In the genomic region with DNA sequence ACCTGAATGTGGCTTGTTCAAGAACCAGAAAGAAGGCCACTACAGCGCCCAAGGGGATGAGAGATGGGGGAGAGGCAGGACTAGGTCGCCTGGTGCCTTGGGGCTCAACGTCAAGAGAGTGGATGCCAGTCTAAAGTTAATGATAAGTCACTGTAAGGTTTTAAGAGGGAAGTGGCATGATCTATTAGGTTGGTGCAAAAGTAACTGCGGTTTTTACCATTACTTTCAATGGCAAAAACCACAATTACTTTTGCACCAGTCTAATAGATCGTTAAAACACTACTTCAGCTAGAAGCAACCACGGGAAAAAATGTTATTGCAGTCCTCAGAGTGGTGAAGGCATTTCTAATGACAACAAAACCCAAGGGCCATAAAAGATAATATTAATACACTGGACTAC, we compare ENCODE assay signal across 31 cellular contexts. TPM values are rescaled to one million over a fixed set of nuclear protein-coding genes. Genes with fewer than 3 reads are reported as not detected.
"Had no signal": no experiment of that assay in that cellular context is flagged by ENCODE, and none has a peak within 500 bp of the region (broad histone marks: within the 10 kb centered on the region; RNA-seq: fewer than 3 reads in every experiment).

No MANE protein-coding gene starts in this region.

- H3K4me3 Mint-ChIP-seq: activated B cell treated with CpG ODN at 0.5 μM for 24 hours; activated CD4-positive, alpha-beta T cell treated with anti-CD3 and anti-CD28 coated beads, Interleukin-2, amount 10 ng/mL, durations not matched to agents 24 days and 14 days; activated CD8-positive, alpha-beta memory T cell treated with anti-CD3 and anti-CD28 coated beads, Interleukin-2, amount 10 ng/mL, durations not matched to agents 7 days and 5 days; activated naive CD4-positive, alpha-beta T cell treated with anti-CD3 and anti-CD28 coated beads for 36 hours; activated naive CD8-positive, alpha-beta T cell; activated T-cell treated with anti-CD3 and anti-CD28 coated beads, Interleukin-2, amount 50 U/mL, for 24 hours; activated T-helper 1 cell treated with anti-CD3 and anti-CD28 coated beads, Interleukin-12 subunit alpha, Interleukin-12 subunit beta, Interleukin-2, Interleukin-4 antibody, amounts not matched to agents 30 ng/mL and 10 ng/mL and 1 ng/mL, durations not matched to agents 14 hours and 24 hours and 36 hours; brain; T-cell had no signal

- H3K9me3 Mint-ChIP-seq: activated B cell treated with CpG ODN at 0.5 μM for 24 hours; activated CD4-positive, alpha-beta T cell treated with anti-CD3 and anti-CD28 coated beads, Interleukin-2, amount 10 ng/mL, durations not matched to agents 24 days and 14 days; activated naive CD4-positive, alpha-beta T cell treated with anti-CD3 and anti-CD28 coated beads for 36 hours; activated T-cell treated with anti-CD3 and anti-CD28 coated beads, Interleukin-2, amount 50 U/mL, for 24 hours; activated T-helper 1 cell treated with anti-CD3 and anti-CD28 coated beads, Interleukin-12 subunit alpha, Interleukin-12 subunit beta, Interleukin-2, Interleukin-4 antibody, amounts not matched to agents 30 ng/mL and 10 ng/mL and 1 ng/mL, durations not matched to agents 14 hours and 24 hours and 36 hours; brain; T-cell had no signal

- H3K36me3 Mint-ChIP-seq: activated CD8-positive, alpha-beta memory T cell treated with anti-CD3 and anti-CD28 coated beads, Interleukin-2, amount 10 ng/mL, durations not matched to agents 7 days and 5 days; activated naive CD8-positive, alpha-beta T cell; brain; T-cell had no signal

- H3K4me3 ChIP-seq: cardiac muscle cell, Peyer's patch had no signal

- ATAC-seq: activated CD8-positive, alpha-beta memory T cell treated with anti-CD3 and anti-CD28 coated beads, Interleukin-2, amount 10 ng/mL, durations not matched to agents 7 days and 5 days; T-cell had no signal

- H3K4me1 Mint-ChIP-seq: activated B cell treated with CpG ODN at 0.5 μM for 24 hours; activated CD4-positive, alpha-beta T cell treated with anti-CD3 and anti-CD28 coated beads, Interleukin-2, amount 10 ng/mL, durations not matched to agents 24 days and 14 days had no signal

- H3K36me3 ChIP-seq: cardiac muscle cell, Peyer's patch had no signal

- DNase-seq: activated B cell treated with CpG ODN at 0.5 μM for 24 hours; activated CD4-positive, alpha-beta T cell treated with anti-CD3 and anti-CD28 coated beads for 1 hour; activated CD4-positive, alpha-beta T cell treated with anti-CD3 and anti-CD28 coated beads, Interleukin-2, amount 10 ng/mL, durations not matched to agents 24 days and 14 days; activated CD4-positive, alpha-beta T cell treated with anti-CD3 and anti-CD28 coated beads, Interleukin-2, amount 50 U/mL, for 48 hours; activated CD8-positive, alpha-beta memory T cell treated with anti-CD3 and anti-CD28 coated beads, Interleukin-2, amount 10 ng/mL, durations not matched to agents 7 days and 5 days; activated gamma-delta T cell; activated naive CD4-positive, alpha-beta T cell treated with anti-CD3 and anti-CD28 coated beads for 36 hours; activated T-cell treated with anti-CD3 and anti-CD28 coated beads, Interleukin-2, amount 50 U/mL, for 24 hours; amygdala; KG1; NCI-H1092; NCI-H1417; NCI-H1930; NCI-H2171; NCI-H2227 treated with DMSO at 0.1 percent for 48 hours; NCI-H446 treated with DMSO at 0.1 percent for 48 hours; NCI-H524 treated with DMSO at 0.1 percent for 48 hours; NCI-H774; Peyer's patch; SIG-M5; T-cell; T-helper 2 cell; T1000 had no signal

- H3K9me3 ChIP-seq: Peyer's patch had no signal

- H3K27ac Mint-ChIP-seq: activated B cell treated with CpG ODN at 0.5 μM for 24 hours; activated CD4-positive, alpha-beta T cell treated with anti-CD3 and anti-CD28 coated beads, Interleukin-2, amount 10 ng/mL, durations not matched to agents 24 days and 14 days; activated CD8-positive, alpha-beta memory T cell treated with anti-CD3 and anti-CD28 coated beads, Interleukin-2, amount 10 ng/mL, durations not matched to agents 7 days and 5 days; activated naive CD4-positive, alpha-beta T cell treated with anti-CD3 and anti-CD28 coated beads for 36 hours; activated naive CD8-positive, alpha-beta T cell; activated T-cell treated with anti-CD3 and anti-CD28 coated beads, Interleukin-2, amount 50 U/mL, for 24 hours; activated T-helper 1 cell treated with anti-CD3 and anti-CD28 coated beads, Interleukin-12 subunit alpha, Interleukin-12 subunit beta, Interleukin-2, Interleukin-4 antibody, amounts not matched to agents 30 ng/mL and 10 ng/mL and 1 ng/mL, durations not matched to agents 14 hours and 24 hours and 36 hours; brain; T-cell had no signal

- H3K27ac ChIP-seq: cardiac muscle cell, Peyer's patch had no signal

RNA-seq across cellular contexts. Expression of a gene that starts 2.6 kb away (rescaled TPM):
- total RNA-seq: activated B cell treated with CpG ODN at 0.5 μM for 24 hours; activated CD4-positive, alpha-beta T cell treated with anti-CD3 and anti-CD28 coated beads, Interleukin-2, amount 10 ng/mL, durations not matched to agents 24 days and 14 days; activated CD8-positive, alpha-beta memory T cell treated with anti-CD3 and anti-CD28 coated beads, Interleukin-2, amount 10 ng/mL, durations not matched to agents 7 days and 5 days; activated naive CD4-positive, alpha-beta T cell treated with anti-CD3 and anti-CD28 coated beads for 36 hours; activated T-helper 1 cell treated with anti-CD3 and anti-CD28 coated beads, Interleukin-12 subunit alpha, Interleukin-12 subunit beta, Interleukin-2, Interleukin-4 antibody, amounts not matched to agents 30 ng/mL and 10 ng/mL and 1 ng/mL, durations not matched to agents 14 hours and 24 hours and 36 hours; cardiac muscle cell; LHCN-M2; OCI-LY7; T-cell had no signal
- polyA plus RNA-seq: cardiac muscle cell had no signal

RNA-seq across cellular contexts. Expression of a gene that starts 14.4 kb away (rescaled TPM):
- total RNA-seq: activated B cell treated with CpG ODN at 0.5 μM for 24 hours; activated CD4-positive, alpha-beta T cell treated with anti-CD3 and anti-CD28 coated beads, Interleukin-2, amount 10 ng/mL, durations not matched to agents 24 days and 14 days; activated CD8-positive, alpha-beta memory T cell treated with anti-CD3 and anti-CD28 coated beads, Interleukin-2, amount 10 ng/mL, durations not matched to agents 7 days and 5 days; activated T-helper 1 cell treated with anti-CD3 and anti-CD28 coated beads, Interleukin-12 subunit alpha, Interleukin-12 subunit beta, Interleukin-2, Interleukin-4 antibody, amounts not matched to agents 30 ng/mL and 10 ng/mL and 1 ng/mL, durations not matched to agents 14 hours and 24 hours and 36 hours; astrocyte; LHCN-M2; M059J; OCI-LY7; T-cell had no signal
- polyA plus RNA-seq: cardiac muscle cell had no signal

RNA-seq across cellular contexts. Expression of a gene that starts 18.8 kb away (rescaled TPM):
- total RNA-seq: activated B cell treated with CpG ODN at 0.5 μM for 24 hours; activated CD4-positive, alpha-beta T cell treated with anti-CD3 and anti-CD28 coated beads, Interleukin-2, amount 10 ng/mL, durations not matched to agents 24 days and 14 days; activated CD8-positive, alpha-beta memory T cell treated with anti-CD3 and anti-CD28 coated beads, Interleukin-2, amount 10 ng/mL, durations not matched to agents 7 days and 5 days; activated naive CD4-positive, alpha-beta T cell treated with anti-CD3 and anti-CD28 coated beads for 36 hours; activated T-helper 1 cell treated with anti-CD3 and anti-CD28 coated beads, Interleukin-12 subunit alpha, Interleukin-12 subunit beta, Interleukin-2, Interleukin-4 antibody, amounts not matched to agents 30 ng/mL and 10 ng/mL and 1 ng/mL, durations not matched to agents 14 hours and 24 hours and 36 hours; astrocyte; cardiac muscle cell; LHCN-M2; M059J; OCI-LY7; Peyer's patch; T-cell had no signal
- polyA plus RNA-seq: cardiac muscle cell had no signal

RNA-seq across cellular contexts. Expression of a gene that starts 23.5 kb away (rescaled TPM):
- total RNA-seq: activated B cell treated with CpG ODN at 0.5 μM for 24 hours; activated CD4-positive, alpha-beta T cell treated with anti-CD3 and anti-CD28 coated beads, Interleukin-2, amount 10 ng/mL, durations not matched to agents 24 days and 14 days; activated CD8-positive, alpha-beta memory T cell treated with anti-CD3 and anti-CD28 coated beads, Interleukin-2, amount 10 ng/mL, durations not matched to agents 7 days and 5 days; activated naive CD4-positive, alpha-beta T cell treated with anti-CD3 and anti-CD28 coated beads for 36 hours; activated T-helper 1 cell treated with anti-CD3 and anti-CD28 coated beads, Interleukin-12 subunit alpha, Interleukin-12 subunit beta, Interleukin-2, Interleukin-4 antibody, amounts not matched to agents 30 ng/mL and 10 ng/mL and 1 ng/mL, durations not matched to agents 14 hours and 24 hours and 36 hours; astrocyte; cardiac muscle cell; LHCN-M2; M059J; OCI-LY7; Peyer's patch; T-cell had no signal
- polyA plus RNA-seq: cardiac muscle cell had no signal
